ENCODE assay signal across 8 cellular contexts in genomic region chr17:4365628-4366311, GRCh38. TPM values are rescaled to one million over a fixed set of nuclear protein-coding genes. Genes with fewer than 3 reads are reported as not detected.
DNase-seq lines count a peak whose midpoint lies in the region; ATAC-seq and TF ChIP-seq lines count a peak whose summit lies in the region.

No MANE protein-coding gene starts in this region.

- H3K4me1 Mint-ChIP-seq in activated CD4-positive, alpha-beta T cell treated with anti-CD3 and anti-CD28 coated beads, Interleukin-2, amount 10 ng/mL, durations not matched to agents 7 days and 5 days = peaks cover 35% of the 10 kb centered on the region
- H3K4me1 Mint-ChIP-seq in naive thymus-derived CD8-positive, alpha-beta T cell = peaks cover 11 to 41% (median 33%) of the 10 kb centered on the region in 4 donors

- CTCF ChIA-PET in activated CD4-positive, alpha-beta T cell treated with anti-CD3 and anti-CD28 coated beads, Interleukin-2, amount 10 ng/mL, durations not matched to agents 7 days and 5 days (lab: Charles Lee) = interaction anchor here (0.9 to 1.4 kb wide), 2 partner anchors 10 to 13 kb away, joined by 3 read pairs; no protein-coding TSS in a partner anchor

- H3K27ac ChIP-seq in esophagus muscularis mucosa (replicated peaks in 1 of 4) (peak overlapping the region; percentile 97 to 99 (median 98)), tibial artery (peak overlapping the region; percentile 88 to 99)

- peak overlapping the region; percentile 67 for H3K4me3 Mint-ChIP-seq in activated CD4-positive, alpha-beta T cell treated with anti-CD3 and anti-CD28 coated beads, Interleukin-2, amount 10 ng/mL, durations not matched to agents 7 days and 5 days
- peak overlapping the region in 7 of 10 donors; percentile 36 to 96 (median 81) for H3K4me3 Mint-ChIP-seq in naive thymus-derived CD8-positive, alpha-beta T cell

- TF ChIP-seq EP300 in esophagus muscularis mucosa (IDR thresholded peaks at IDR 0.05) = no peak

- ATAC-seq in GM19455 (IDR thresholded peaks at IDR 0.05; ENCODE audit: unreplicated experiment) (peak; percentile 24), HG03571 (IDR thresholded peaks at IDR 0.05; ENCODE audit: unreplicated experiment) (peak; percentile 14)
- ATAC-seq in naive thymus-derived CD8-positive, alpha-beta T cell = no peak

- no peak for TF ChIP-seq POLR2A in esophagus muscularis mucosa (IDR thresholded peaks at IDR 0.05; ENCODE audit: low read depth)

- H3K9me3 Mint-ChIP-seq in activated CD4-positive, alpha-beta T cell treated with anti-CD3 and anti-CD28 coated beads, Interleukin-2, amount 10 ng/mL, durations not matched to agents 7 days and 5 days = no peaks in the 10 kb centered on the region
- no peaks in the 10 kb centered on the region for H3K9me3 Mint-ChIP-seq in naive thymus-derived CD8-positive, alpha-beta T cell

- 0% methylated on average over 2 of the region's 81 CpGs for WGBS in esophagus muscularis mucosa

- H3K36me3 ChIP-seq in esophagus muscularis mucosa (peaks cover 0 to 5% (median 4%) of the 10 kb centered on the region in 4 donors), tibial artery (peaks cover 0 to 3% (median 0%) of the 10 kb centered on the region in 3 donors)

- H3K9me3 ChIP-seq in esophagus muscularis mucosa (no peaks in the 10 kb centered on the region), tibial artery (no peaks in the 10 kb centered on the region)

- intact Hi-C loops in esophagus muscularis mucosa (cut with DNase I) = no loop called here
- intact Hi-C loops in tibial artery (cut with DNase I; ENCODE audit: low total_unique reads) = no loop called here

- POLR2A ChIA-PET in activated CD4-positive, alpha-beta T cell treated with anti-CD3 and anti-CD28 coated beads, Interleukin-2, amount 10 ng/mL, durations not matched to agents 7 days and 5 days (lab: Charles Lee) = interaction anchor here (0.6 kb wide), 2 partner anchors 86 to 626 kb away, joined by 3 to 13 read pairs; no protein-coding TSS in a partner anchor
- POLR2A ChIA-PET in naive thymus-derived CD8-positive, alpha-beta T cell (lab: Charles Lee) = interaction anchor here (0.6 to 1.6 kb wide), 12 partner anchors 15 to 826 kb away, joined by 3 to 18 read pairs (median 3); partner anchors contain the start of genes ANKFY1, CYB5D2, MYBBP1A and ZZEF1

- peaks cover 23 to 50% (median 48%) of the 10 kb centered on the region in 4 donors for H3K4me1 ChIP-seq in esophagus muscularis mucosa
- peaks cover 0 to 34% (median 18%) of the 10 kb centered on the region in 4 donors for H3K4me1 ChIP-seq in tibial artery

- H3K36me3 Mint-ChIP-seq in activated CD4-positive, alpha-beta T cell treated with anti-CD3 and anti-CD28 coated beads, Interleukin-2, amount 10 ng/mL, durations not matched to agents 7 days and 5 days (ENCODE audit: low read depth) = peaks cover 13% of the 10 kb centered on the region
- H3K36me3 Mint-ChIP-seq in naive thymus-derived CD8-positive, alpha-beta T cell = peaks cover 0 to 14% (median 0%) of the 10 kb centered on the region in 3 donors

- no peak overlapping the region for H3K27ac Mint-ChIP-seq in activated CD4-positive, alpha-beta T cell treated with anti-CD3 and anti-CD28 coated beads, Interleukin-2, amount 10 ng/mL, durations not matched to agents 7 days and 5 days
- peak overlapping the region in 2 of 10 donors; percentile 83 to 94 for H3K27ac Mint-ChIP-seq in naive thymus-derived CD8-positive, alpha-beta T cell

- no peaks in the 10 kb centered on the region for H3K27me3 Mint-ChIP-seq in activated CD4-positive, alpha-beta T cell treated with anti-CD3 and anti-CD28 coated beads, Interleukin-2, amount 10 ng/mL, durations not matched to agents 7 days and 5 days
- no peaks in the 10 kb centered on the region for H3K27me3 Mint-ChIP-seq in naive thymus-derived CD8-positive, alpha-beta T cell

- TF ChIP-seq CTCF in esophagus muscularis mucosa (IDR thresholded peaks at IDR 0.05) = no peak
- TF ChIP-seq CTCF in tibial artery (IDR thresholded peaks at IDR 0.05) = no peak

- peak; percentile 22 for DNase-seq in CD1c-positive myeloid dendritic cell (ENCODE audit: extremely low spot score)
- peak; percentile 39 for DNase-seq in activated CD4-positive, alpha-beta T cell treated with anti-CD3 and anti-CD28 coated beads, Interleukin-2, amount 10 ng/mL, durations not matched to agents 7 days and 5 days
- DNase-seq in esophagus muscularis mucosa (ENCODE audit: extremely low spot score) = no peak
- peak in 5 of 10 donors; percentile 5 to 68 (median 35) for DNase-seq in naive thymus-derived CD8-positive, alpha-beta T cell
- peak in 1 of 2 donors; percentile 69 for DNase-seq in tibial artery
- no peak for DNase-seq in pons (ENCODE audit: low spot score)

- H3K4me3 ChIP-seq in esophagus muscularis mucosa = peak overlapping the region; percentile 85 to 100 (median 92)
- H3K4me3 ChIP-seq in tibial artery = peak overlapping the region; percentile 63 to 99

- peaks cover 0 to 4% (median 0%) of the 10 kb centered on the region in 4 donors for H3K27me3 ChIP-seq in esophagus muscularis mucosa
- no peaks in the 10 kb centered on the region for H3K27me3 ChIP-seq in tibial artery

RNA-seq across cellular contexts. Expression of gene UBE2G1, which starts 0.7 kb away (rescaled TPM):
- 10 to 100 TPM; 51.6 to 56.7 TPM for total RNA-seq in activated CD4-positive, alpha-beta T cell treated with anti-CD3 and anti-CD28 coated beads, Interleukin-2, amount 10 ng/mL, durations not matched to agents 7 days and 5 days
- total RNA-seq in esophagus muscularis mucosa = 10 to 100 TPM; 53.7 to 84.3 (median 61.2) TPM
- 10 to 100 TPM; 57.2 to 64.5 TPM for total RNA-seq in naive thymus-derived CD8-positive, alpha-beta T cell
- polyA plus RNA-seq in naive thymus-derived CD8-positive, alpha-beta T cell = 10 to 100 TPM; 42.7 to 56.5 (median 50.4) TPM

Comparison
In these comparisons a context has a peak if more than half of its experiments do, and no peak if none do; other contexts are left out.
1. DNase-seq: peak in CD1c-positive myeloid dendritic cell (single experiment) and activated CD4-positive, alpha-beta T cell treated with anti-CD3 and anti-CD28 coated beads, Interleukin-2, amount 10 ng/mL, durations not matched to agents 7 days and 5 days (single experiment); none in esophagus muscularis mucosa (single experiment) and pons (single experiment).
2. ATAC-seq: peak in GM19455 (single experiment) and HG03571 (single experiment); none in naive thymus-derived CD8-positive, alpha-beta T cell (0 of 2).